8 cellular contexts compared by ENCODE assay signal in genomic region chr1:28087614-28088167, GRCh38. TPM values are rescaled to one million over a fixed set of nuclear protein-coding genes. Genes with fewer than 3 reads are reported as not detected.
DNase-seq lines count a peak whose midpoint lies in the region; ATAC-seq and TF ChIP-seq lines count a peak whose summit lies in the region.

No MANE protein-coding gene starts in this region.

- peak in 6 of 8 donors; percentile 6 to 20 (median 9) for ATAC-seq in heart right ventricle

- H3K27ac Mint-ChIP-seq in activated T-helper 1 cell treated with anti-CD3 and anti-CD28 coated beads, Interleukin-12 subunit alpha, Interleukin-12 subunit beta, Interleukin-2, Interleukin-4 antibody, amounts not matched to agents 30 ng/mL and 10 ng/mL and 1 ng/mL, durations not matched to agents 14 hours and 24 hours and 36 hours = peak overlapping the region; percentile 95

- H3K4me3 ChIP-seq in GM12865 (ENCODE audit: low read depth, low read length) (peak overlapping the region; percentile 85), heart right ventricle (peak overlapping the region; percentile 35 to 94 (median 80)), rectal smooth muscle tissue (ENCODE audit: low read length) (peak overlapping the region; percentile 100)

- H3K27me3 ChIP-seq in heart right ventricle (peaks cover 0 to 8% (median 0%) of the 10 kb centered on the region in 7 donors), rectal smooth muscle tissue (ENCODE audit: control insufficient read depth, insufficient read depth, low read length) (no peaks in the 10 kb centered on the region)

- peak overlapping the region; percentile 96 for H3K9ac ChIP-seq in rectal smooth muscle tissue (ENCODE audit: low read length)

- H3K4me1 Mint-ChIP-seq in activated T-helper 1 cell treated with anti-CD3 and anti-CD28 coated beads, Interleukin-12 subunit alpha, Interleukin-12 subunit beta, Interleukin-2, Interleukin-4 antibody, amounts not matched to agents 30 ng/mL and 10 ng/mL and 1 ng/mL, durations not matched to agents 14 hours and 24 hours and 36 hours (ENCODE audit: low read depth) = peaks cover 35% of the 10 kb centered on the region

- H3K4me3 Mint-ChIP-seq in activated T-helper 1 cell treated with anti-CD3 and anti-CD28 coated beads, Interleukin-12 subunit alpha, Interleukin-12 subunit beta, Interleukin-2, Interleukin-4 antibody, amounts not matched to agents 30 ng/mL and 10 ng/mL and 1 ng/mL, durations not matched to agents 14 hours and 24 hours and 36 hours = peak overlapping the region; percentile 99

- H3K4me1 ChIP-seq in heart right ventricle = peaks cover 0 to 45% (median 33%) of the 10 kb centered on the region in 9 donors
- H3K4me1 ChIP-seq in rectal smooth muscle tissue (ENCODE audit: control insufficient read depth, insufficient read depth, low read length) = peaks cover 2% of the 10 kb centered on the region

- no peak for TF ChIP-seq CTCF in GM12865 (IDR thresholded peaks at IDR 0.05; ENCODE audit: insufficient read depth, low read depth, low read length, missing control alignments)
- peak in 1 of 9 donors; percentile 25 for TF ChIP-seq CTCF in heart right ventricle (IDR thresholded peaks at IDR 0.05)

- WGBS in heart right ventricle, 2 donors = 2 to 5% methylated on average over 16 of the region's 16 CpGs

- intact Hi-C loops in activated T-helper 1 cell treated with anti-CD3 and anti-CD28 coated beads, Interleukin-12 subunit alpha, Interleukin-12 subunit beta, Interleukin-2, Interleukin-4 antibody, amounts not matched to agents 30 ng/mL and 10 ng/mL and 1 ng/mL, durations not matched to agents 14 hours and 24 hours and 36 hours (cut with micrococcal nuclease) = loop anchor here (1.0 to 10.0 kb wide), 13 partner anchors 31 to 557 kb away; partner anchors contain the start of genes ATP5IF1, FAM76A, MED18 and RNU11
- intact Hi-C loops in heart right ventricle (cut with DNase I) = loop anchor here in 1 of 10 donors (5.0 kb wide), 1 partner anchor 230 kb away; no protein-coding TSS in a partner anchor

- DNase-seq in AG08395 (ENCODE audit: low spot score) (peak; percentile 21), GM12865 (ENCODE audit: low read depth) (peak; percentile 67), KBM-7 (peak; percentile 55), heart right ventricle (no peak), foreskin melanocyte (no peak), NCI-H1694 (lab: John Stamatoyannopoulos, UW) (no peak)
- DNase-seq in activated T-helper 1 cell treated with anti-CD3 and anti-CD28 coated beads, Interleukin-12 subunit alpha, Interleukin-12 subunit beta, Interleukin-2, Interleukin-4 antibody, amounts not matched to agents 30 ng/mL and 10 ng/mL and 1 ng/mL, durations not matched to agents 14 hours and 24 hours and 36 hours (ENCODE audit: low spot score) = no peak

- peak overlapping the region; percentile 48 to 94 (median 86) for H3K27ac ChIP-seq in heart right ventricle
- H3K27ac ChIP-seq in rectal smooth muscle tissue (ENCODE audit: low read depth, low read length) = peak overlapping the region; percentile 95

- H3K27me3 Mint-ChIP-seq in activated T-helper 1 cell treated with anti-CD3 and anti-CD28 coated beads, Interleukin-12 subunit alpha, Interleukin-12 subunit beta, Interleukin-2, Interleukin-4 antibody, amounts not matched to agents 30 ng/mL and 10 ng/mL and 1 ng/mL, durations not matched to agents 14 hours and 24 hours and 36 hours (ENCODE audit: insufficient read depth) = no peaks in the 10 kb centered on the region

- H3K36me3 ChIP-seq in heart right ventricle (no peaks in the 10 kb centered on the region), rectal smooth muscle tissue (ENCODE audit: control insufficient read depth, insufficient read depth, low read length) (no peaks in the 10 kb centered on the region)

- no peaks in the 10 kb centered on the region for H3K9me3 ChIP-seq in heart right ventricle

- in situ Hi-C loops in KBM-7 (cut with MboI; ENCODE audit: low pct_unique_long_range_greater_than_20kb, low sequenced_read_pairs) = no loop called here

- H3K36me3 Mint-ChIP-seq in activated T-helper 1 cell treated with anti-CD3 and anti-CD28 coated beads, Interleukin-12 subunit alpha, Interleukin-12 subunit beta, Interleukin-2, Interleukin-4 antibody, amounts not matched to agents 30 ng/mL and 10 ng/mL and 1 ng/mL, durations not matched to agents 14 hours and 24 hours and 36 hours (ENCODE audit: low read depth) = peaks cover 7% of the 10 kb centered on the region

- H3K9me3 Mint-ChIP-seq in activated T-helper 1 cell treated with anti-CD3 and anti-CD28 coated beads, Interleukin-12 subunit alpha, Interleukin-12 subunit beta, Interleukin-2, Interleukin-4 antibody, amounts not matched to agents 30 ng/mL and 10 ng/mL and 1 ng/mL, durations not matched to agents 14 hours and 24 hours and 36 hours = no peaks in the 10 kb centered on the region

RNA-seq across cellular contexts. Expression of gene EYA3, which starts 0.7 kb away (rescaled TPM):
- 32.2 and 35.5 TPM in 2 replicates for total RNA-seq in activated T-helper 1 cell treated with anti-CD3 and anti-CD28 coated beads, Interleukin-12 subunit alpha, Interleukin-12 subunit beta, Interleukin-2, Interleukin-4 antibody, amounts not matched to agents 30 ng/mL and 10 ng/mL and 1 ng/mL, durations not matched to agents 14 hours and 24 hours and 36 hours
- total RNA-seq in heart right ventricle = 10 to 100 TPM; 15.2 to 22.1 (median 17.7) TPM
- 1 to 10 TPM; 3.6 to 9.3 TPM for polyA plus RNA-seq in heart right ventricle

Comparison
In these comparisons a context has a peak if more than half of its experiments do, and no peak if none do; other contexts are left out.
1. DNase-seq: peak in AG08395 (single experiment), GM12865 (single experiment) and KBM-7 (single experiment); none in activated T-helper 1 cell treated with anti-CD3 and anti-CD28 coated beads, Interleukin-12 subunit alpha, Interleukin-12 subunit beta, Interleukin-2, Interleukin-4 antibody, amounts not matched to agents 30 ng/mL and 10 ng/mL and 1 ng/mL, durations not matched to agents 14 hours and 24 hours and 36 hours (single experiment), heart right ventricle (0 of 2), foreskin melanocyte (single experiment) and NCI-H1694 (single experiment).
2. Peak in every context shown above with its lines, with median percentiles within 50 percentile points of each other: H3K4me3 ChIP-seq.